Comparison of ENCODE assay signal across 8 cellular contexts in genomic region chr7:151017953-151018420, GRCh38. TPM values are rescaled to one million over a fixed set of nuclear protein-coding genes. Genes with fewer than 3 reads are reported as not detected.
A peak's percentile ranks its signal among the peaks of the same experiment; 100 is the strongest.
DNase-seq lines count a peak whose midpoint lies in the region; ATAC-seq and TF ChIP-seq lines count a peak whose summit lies in the region.

No MANE protein-coding gene starts in this region.

- H3K27me3 ChIP-seq in lung (ENCODE audit: control insufficient read depth, insufficient read depth): no peaks in the 10 kb centered on the region

- peaks cover 0 to 3% of the 10 kb centered on the region in 2 donors for H3K36me3 ChIP-seq in lung (ENCODE audit: control insufficient read depth in 2 of 2, insufficient read depth in 2 of 2, low read length in 2 of 2)

- H3K9me3 ChIP-seq in lung (ENCODE audit: control insufficient read depth in 2 of 2, insufficient read depth in 1 of 2, low read length in 1 of 2): no peaks in the 10 kb centered on the region

- ATAC-seq in GM21619 (IDR thresholded peaks at IDR 0.05; ENCODE audit: unreplicated experiment) (peak; percentile 59), lung (ENCODE audit: insufficient read depth, low FRiP score) (peak; percentile 66), GM19452 (IDR thresholded peaks at IDR 0.05; ENCODE audit: unreplicated experiment) (no peak)

- peaks cover 33% of the 10 kb centered on the region for H3K27me3 Mint-ChIP-seq in activated CD4-positive, alpha-beta T cell treated with anti-CD3 and anti-CD28 coated beads, Interleukin-2, amount 10 ng/mL, durations not matched to agents 7 days and 5 days

- WGBS in lung, 2 donors: 2 to 4% methylated on average over 27 to 34 of the region's 34 CpGs

- TF ChIP-seq CTCF in lung (IDR thresholded peaks at IDR 0.05; ENCODE audit: control extremely low read depth, extremely low read depth): peak; percentile 59

- H3K4me3 ChIP-seq in lung: no peak overlapping the region

- CTCF ChIA-PET in activated CD4-positive, alpha-beta T cell treated with anti-CD3 and anti-CD28 coated beads, Interleukin-2, amount 10 ng/mL, durations not matched to agents 7 days and 5 days (lab: Charles Lee): interaction anchor here (0.5 to 8.5 kb wide), 28 partner anchors 8 to 544 kb away, joined by 3 to 79 read pairs (median 4); partner anchors contain the start of genes ABCB8 and ASIC3

- peaks cover 14% of the 10 kb centered on the region for H3K36me3 Mint-ChIP-seq in activated CD4-positive, alpha-beta T cell treated with anti-CD3 and anti-CD28 coated beads, Interleukin-2, amount 10 ng/mL, durations not matched to agents 7 days and 5 days (ENCODE audit: low read depth)

- H3K27ac ChIP-seq in lung (ENCODE audit: low read depth in 1 of 2, low read length in 1 of 2): no peak overlapping the region

- H3K4me3 Mint-ChIP-seq in activated CD4-positive, alpha-beta T cell treated with anti-CD3 and anti-CD28 coated beads, Interleukin-2, amount 10 ng/mL, durations not matched to agents 7 days and 5 days: peak overlapping the region; percentile 64

- H3K4me1 ChIP-seq in lung (ENCODE audit: control insufficient read depth in 2 of 2, insufficient read depth in 2 of 2, low read length in 2 of 2): peaks cover 0 to 19% of the 10 kb centered on the region in 2 donors

- H3K9me3 Mint-ChIP-seq in activated CD4-positive, alpha-beta T cell treated with anti-CD3 and anti-CD28 coated beads, Interleukin-2, amount 10 ng/mL, durations not matched to agents 7 days and 5 days: no peaks in the 10 kb centered on the region

- in situ Hi-C loops in Caki2 (cut with HindIII; ENCODE audit: low pct_unique_long_range_greater_than_20kb, low sequenced_read_pairs): no loop called here

- POLR2A ChIA-PET in activated CD4-positive, alpha-beta T cell treated with anti-CD3 and anti-CD28 coated beads, Interleukin-2, amount 10 ng/mL, durations not matched to agents 7 days and 5 days (lab: Charles Lee): no interaction called here

- DNase-seq in Caki2 (ENCODE audit: low read depth): peak; percentile 39
- peak in 2 of 3 experiments; percentile 20 to 94 for DNase-seq in NCI-H1417 (lab: John Stamatoyannopoulos, UW)
- peak; percentile 77 for DNase-seq in activated CD4-positive, alpha-beta T cell treated with anti-CD3 and anti-CD28 coated beads, Interleukin-2, amount 10 ng/mL, durations not matched to agents 7 days and 5 days
- peak; percentile 16 for DNase-seq in dedifferentiated amniotic fluid mesenchymal stem cell (ENCODE audit: extremely low spot score)
- DNase-seq in lung (ENCODE audit: low spot score): peak; percentile 61
- peak; percentile 78 for DNase-seq in stimulated activated CD8-positive, alpha-beta memory T cell treated with anti-CD3 and anti-CD28 coated beads, Interleukin-15, amount 100 ng/mL, for 1 hour (ENCODE audit: low read depth)

- peak overlapping the region; percentile 76 for H3K27ac Mint-ChIP-seq in activated CD4-positive, alpha-beta T cell treated with anti-CD3 and anti-CD28 coated beads, Interleukin-2, amount 10 ng/mL, durations not matched to agents 7 days and 5 days

- peaks cover 60% of the 10 kb centered on the region for H3K4me1 Mint-ChIP-seq in activated CD4-positive, alpha-beta T cell treated with anti-CD3 and anti-CD28 coated beads, Interleukin-2, amount 10 ng/mL, durations not matched to agents 7 days and 5 days

RNA-seq across cellular contexts. Expression of gene ATG9B, which starts 6.3 kb away (rescaled TPM):
- total RNA-seq in Caki2 (2014; rRNA removed; shearing (Covaris generic); ENCODE audit: low replicate concordance): 0.68 TPM in 1 of 2 replicates, not detected in the other
- total RNA-seq in activated CD4-positive, alpha-beta T cell treated with anti-CD3 and anti-CD28 coated beads, Interleukin-2, amount 10 ng/mL, durations not matched to agents 7 days and 5 days: 10 to 100 TPM; 12.1 to 12.3 TPM
- 1 to 10 TPM; 1.1 to 2.8 TPM for total RNA-seq in lung
- 1 to 10 TPM in 1 of 2 donors, under 1 TPM in 1; 0.78 to 1.8 TPM for polyA plus RNA-seq in lung

RNA-seq across cellular contexts. Expression of gene ABCB8, which starts 10.3 kb away (rescaled TPM):
- total RNA-seq in Caki2 (2014; rRNA removed; shearing (Covaris generic); ENCODE audit: low replicate concordance): 19.6 and 31.5 TPM in 2 replicates
- total RNA-seq in activated CD4-positive, alpha-beta T cell treated with anti-CD3 and anti-CD28 coated beads, Interleukin-2, amount 10 ng/mL, durations not matched to agents 7 days and 5 days: 10 to 100 TPM; 57.5 to 67.8 TPM
- 10 to 100 TPM; 21.8 to 61.5 TPM for total RNA-seq in lung
- 10 to 100 TPM; 28.7 to 28.9 TPM for polyA plus RNA-seq in lung

RNA-seq across cellular contexts. Expression of gene NOS3, which starts 27.2 kb away (rescaled TPM):
- total RNA-seq in Caki2 (2014; rRNA removed; shearing (Covaris generic); ENCODE audit: low replicate concordance): 2.9 and 12.0 TPM in 2 replicates
- total RNA-seq in activated CD4-positive, alpha-beta T cell treated with anti-CD3 and anti-CD28 coated beads, Interleukin-2, amount 10 ng/mL, durations not matched to agents 7 days and 5 days: 10 to 100 TPM; 21.6 to 22.3 TPM
- total RNA-seq in lung: 10 to 100 TPM; 11.9 to 31.0 TPM
- 10 to 100 TPM in 1 of 2 donors, 1 to 10 TPM in 1; 9.3 to 11.9 TPM for polyA plus RNA-seq in lung

RNA-seq across cellular contexts. Expression of gene ASIC3, which starts 30.3 kb away (rescaled TPM):
- total RNA-seq in Caki2 (2014; rRNA removed; shearing (Covaris generic); ENCODE audit: low replicate concordance): 0.84 and 1.6 TPM in 2 replicates
- total RNA-seq in activated CD4-positive, alpha-beta T cell treated with anti-CD3 and anti-CD28 coated beads, Interleukin-2, amount 10 ng/mL, durations not matched to agents 7 days and 5 days: 1 to 10 TPM; 6.0 to 8.3 TPM
- 1 to 10 TPM in 1 of 2 donors, under 1 TPM in 1; 0.37 to 3.9 TPM for total RNA-seq in lung
- 1 to 10 TPM; 1.6 to 3.2 TPM for polyA plus RNA-seq in lung

RNA-seq across cellular contexts. Expression of gene CDK5, which starts 39.7 kb away (rescaled TPM):
- 30.1 and 37.2 TPM in 2 replicates for total RNA-seq in Caki2 (2014; rRNA removed; shearing (Covaris generic); ENCODE audit: low replicate concordance)
- total RNA-seq in activated CD4-positive, alpha-beta T cell treated with anti-CD3 and anti-CD28 coated beads, Interleukin-2, amount 10 ng/mL, durations not matched to agents 7 days and 5 days: 10 to 100 TPM; 26.0 to 26.9 TPM
- 10 to 100 TPM in 1 of 2 donors, 1 to 10 TPM in 1; 6.8 to 17.3 TPM for total RNA-seq in lung
- polyA plus RNA-seq in lung: 10 to 100 TPM in 1 of 2 donors, 1 to 10 TPM in 1; 6.9 to 11.5 TPM

Comparison
In these comparisons a context has a peak if more than half of its experiments do, and no peak if none do; other contexts are left out.
1. DNase-seq: peak in every context shown above with its lines; median percentile 78 in stimulated activated CD8-positive, alpha-beta memory T cell treated with anti-CD3 and anti-CD28 coated beads, Interleukin-15, amount 100 ng/mL, for 1 hour; 77 in activated CD4-positive, alpha-beta T cell treated with anti-CD3 and anti-CD28 coated beads, Interleukin-2, amount 10 ng/mL, durations not matched to agents 7 days and 5 days; 61 in lung; 57 in NCI-H1417; 39 in Caki2; 16 in dedifferentiated amniotic fluid mesenchymal stem cell.